8 cellular contexts compared by ENCODE assay signal in genomic region chr19:50025794-50026549, GRCh38. TPM values are rescaled to one million over a fixed set of nuclear protein-coding genes. Genes with fewer than 3 reads are reported as not detected.
DNase-seq lines count a peak whose midpoint lies in the region; ATAC-seq and TF ChIP-seq lines count a peak whose summit lies in the region.

Gene ZNF473 (plus strand): TSS chr19:50026005. CDS start chr19:50031083, 5,078 bp downstream.

- H3K9me3 ChIP-seq in Loucy (ENCODE audit: insufficient read depth, low read depth, low read length) (no peaks in the 10 kb centered on the region), cardiac muscle cell (ENCODE audit: low read depth) (no peaks in the 10 kb centered on the region), upper lobe of left lung (no peaks in the 10 kb centered on the region)

- H3K79me2 ChIP-seq in Loucy (ENCODE audit: insufficient read depth, low read length), result peaks cover 74% of the 10 kb centered on the region

- H3K4me2 ChIP-seq in Loucy (ENCODE audit: low read depth, low read length, poor library complexity, severe bottlenecking), result peak within 1 kb of the TSS; percentile 94

- no peaks in the 10 kb centered on the region for H3K9me2 ChIP-seq in Loucy (replicated peaks; ENCODE audit: low read depth, low read length)

- peak within 1 kb of the TSS; percentile 86 for H3K9ac ChIP-seq in Loucy (ENCODE audit: low read depth, low read length, poor library complexity, severe bottlenecking)

- TF ChIP-seq CTCF in Loucy (conservative IDR thresholded peaks at IDR 0.05; ENCODE audit: low read length) (no peak), cardiac muscle cell (IDR thresholded peaks at IDR 0.05; ENCODE audit: low read depth, low read length) (no peak), upper lobe of left lung (IDR thresholded peaks at IDR 0.05) (peak in 1 of 6 experiments; percentile 12)

- H3K4me3 ChIP-seq in Loucy (ENCODE audit: low read length, poor library complexity, severe bottlenecking) (peak within 1 kb of the TSS; percentile 89), cardiac muscle cell (peak within 1 kb of the TSS; percentile 72), upper lobe of left lung (peak within 1 kb of the TSS; percentile 79 to 96 (median 84))

- H3K27me3 ChIP-seq in Loucy (ENCODE audit: insufficient read depth, low read length, poor library complexity, severe bottlenecking) (no peaks in the 10 kb centered on the region), cardiac muscle cell (no peaks in the 10 kb centered on the region), upper lobe of left lung (no peaks in the 10 kb centered on the region)

- DNase-seq in GDM1 (lab: John Stamatoyannopoulos, UW) (peak; percentile 92), H4 (ENCODE audit: low spot score) (peak; percentile 95), cardiac muscle cell (ENCODE audit: low read depth in 1 of 2, low spot score in 1 of 2) (peak; percentile 96 to 97), posterior cingulate gyrus (peak; percentile 91 to 99 (median 94)), upper lobe of left lung (peak; percentile 94 to 97)
- DNase-seq in activated naive CD4-positive, alpha-beta T cell treated with anti-CD3 and anti-CD28 coated beads, Interleukin-2, amount 50 U/mL, for 72 hours (ENCODE audit: low spot score in 2 of 2), result peak; percentile 83 to 90

- H2AFZ ChIP-seq in Loucy (ENCODE audit: low read length), result peak within 1 kb of the TSS; percentile 92

- H3K9me3 Mint-ChIP-seq in activated naive CD4-positive, alpha-beta T cell treated with anti-CD3 and anti-CD28 coated beads, Interleukin-2, amount 50 U/mL, for 72 hours, result peaks cover 0 to 4% of the 10 kb centered on the region in 2 donors

- peak within 1 kb of the TSS; percentile 99 for H3K27ac Mint-ChIP-seq in activated naive CD4-positive, alpha-beta T cell treated with anti-CD3 and anti-CD28 coated beads, Interleukin-2, amount 50 U/mL, for 72 hours

- H4K20me1 ChIP-seq in Loucy (ENCODE audit: insufficient read depth, low read length, poor library complexity, severe bottlenecking), result peaks cover 32% of the 10 kb centered on the region

- H3K36me3 ChIP-seq in Loucy (ENCODE audit: insufficient read depth, low read length) (no peaks in the 10 kb centered on the region), cardiac muscle cell (no peaks in the 10 kb centered on the region), upper lobe of left lung (peaks cover 0 to 5% (median 1%) of the 10 kb centered on the region in 4 donors)

- TF ChIP-seq EP300 in upper lobe of left lung (IDR thresholded peaks at IDR 0.05), result peak in 2 of 4 donors; percentile 4 to 55

- H3F3A ChIP-seq in Loucy (ENCODE audit: low read depth), result no peaks in the 10 kb centered on the region

- peaks cover 28% of the 10 kb centered on the region for H3K4me1 ChIP-seq in Loucy (ENCODE audit: insufficient read depth, low read length, poor library complexity, severe bottlenecking)
- no peaks in the 10 kb centered on the region for H3K4me1 ChIP-seq in cardiac muscle cell (ENCODE audit: low read depth)
- H3K4me1 ChIP-seq in upper lobe of left lung, result peaks cover 21 to 42% (median 25%) of the 10 kb centered on the region in 4 donors

- ATAC-seq in SK-N-SH treated with all-trans-retinoic acid at 6 μM for 48 hours, result peak; percentile 93
- peak; percentile 73 to 84 for ATAC-seq in activated naive CD4-positive, alpha-beta T cell treated with anti-CD3 and anti-CD28 coated beads, Interleukin-2, amount 50 U/mL, for 72 hours
- peak; percentile 95 for ATAC-seq in upper lobe of left lung (ENCODE audit: low FRiP score in 2 of 2)

- H3K27ac ChIP-seq in cardiac muscle cell, result peak within 1 kb of the TSS; percentile 46
- H3K27ac ChIP-seq in upper lobe of left lung, result peak within 1 kb of the TSS; percentile 82 to 95 (median 92)

- TF ChIP-seq POLR2A in upper lobe of left lung (IDR thresholded peaks at IDR 0.05), result peak in 3 of 4 donors; percentile 38 to 56 (median 45)

- intact Hi-C loops in posterior cingulate gyrus (cut with DNase I), result no loop called here

- H3K36me3 Mint-ChIP-seq in activated naive CD4-positive, alpha-beta T cell treated with anti-CD3 and anti-CD28 coated beads, Interleukin-2, amount 50 U/mL, for 72 hours, result peaks cover 20 to 24% of the 10 kb centered on the region in 2 donors

- 11 to 26% methylated on average over 22 to 44 of the region's 45 CpGs for WGBS in upper lobe of left lung, 2 donors

TF ChIP-seq in SK-N-SH treated with all-trans-retinoic acid at 6 μM for 48 hours, 23 proteins besides CTCF, POLR2A, EP300 and RAD21:
- no peak for TF ChIP-seq SNAI2 (CRISPR knock-in tag; IDR thresholded peaks at IDR 0.05)
- TF ChIP-seq ZFP3 (CRISPR knock-in tag; IDR thresholded peaks at IDR 0.05), result 0 out of 2 replicates have a peak, but pooled peaks have one; percentile 16
- no peak for TF ChIP-seq TOX (CRISPR knock-in tag; IDR thresholded peaks at IDR 0.05; ENCODE audit: borderline replicate concordance)
- TF ChIP-seq POU6F1 (CRISPR knock-in tag; IDR thresholded peaks at IDR 0.05; ENCODE audit: borderline replicate concordance, low read depth), result no peak
- no peak for TF ChIP-seq ZNF565 (CRISPR knock-in tag; conservative IDR thresholded peaks at IDR 0.05; ENCODE audit: low read depth)
- TF ChIP-seq CSDC2 (CRISPR knock-in tag; IDR thresholded peaks at IDR 0.05), result 0 out of 2 replicates have a peak, but pooled peaks have one; percentile 16
- TF ChIP-seq CREB5 (CRISPR knock-in tag; IDR thresholded peaks at IDR 0.05; ENCODE audit: low read depth), result no peak

RNA-seq across cellular contexts. Expression of gene ZNF473, which starts in this region (rescaled TPM):
- total RNA-seq in H4 (2014; rRNA removed; shearing (Covaris generic)), result 15.8 and 17.4 TPM in 2 replicates
- 10 to 100 TPM; 15.2 to 15.8 TPM for total RNA-seq in activated naive CD4-positive, alpha-beta T cell treated with anti-CD3 and anti-CD28 coated beads, Interleukin-2, amount 50 U/mL, for 72 hours
- 6.3 and 6.5 TPM in 2 replicates for total RNA-seq in cardiac muscle cell
- 4.4 and 5.3 TPM in 2 replicates for polyA plus RNA-seq in cardiac muscle cell
- total RNA-seq in upper lobe of left lung, result 10 to 100 TPM in 1 of 6 donors, 1 to 10 TPM in 5; 3.8 to 12.5 (median 6.3) TPM

Comparison
In these comparisons a context has a peak if more than half of its experiments do, and no peak if none do; other contexts are left out.
1. Peak in every context shown above with its lines: DNase-seq, ATAC-seq, H3K4me3 ChIP-seq and H3K27ac ChIP-seq.